ENCODE assay signal across 20 cellular contexts in genomic region chr3:24588568-24588967, GRCh38.
DNase-seq lines count a peak whose midpoint lies in the region; ATAC-seq, FAIRE-seq and TF ChIP-seq lines count a peak whose summit lies in the region.
"Had no signal": no experiment of that assay in that cellular context is flagged by ENCODE, and none has a peak within 500 bp of the region (broad histone marks: within the 10 kb centered on the region; RNA-seq: fewer than 3 reads in every experiment).

No MANE protein-coding gene starts in this region.

- BruUV-seq in HepG2 (replicated peaks; lab: Mats Ljungman, UMichigan): no TSS peak

- no peaks in the 10 kb centered on the region for H3K36me3 ChIP-seq in liver (ENCODE audit: control insufficient read depth in 4 of 4, insufficient read depth in 3 of 4, low read depth in 1 of 4, low read length in 3 of 4)
- H3K36me3 ChIP-seq in HepG2 (replicated peaks in 1 of 2; ENCODE audit: control insufficient read depth in 1 of 2, insufficient read depth in 2 of 2, low read length in 2 of 2): no peaks in the 10 kb centered on the region
- no peaks in the 10 kb centered on the region for H3K36me3 ChIP-seq in hepatocyte (replicated peaks; ENCODE audit: insufficient read depth, low read depth)
- no peaks in the 10 kb centered on the region for H3K36me3 ChIP-seq in SK-N-SH (replicated peaks in 1 of 2; ENCODE audit: control insufficient read depth in 1 of 2, insufficient read depth in 2 of 2, low read length in 1 of 2)
- H3K36me3 ChIP-seq: BE2C had no signal

- CTCF ChIA-PET in HepG2 (lab: Yijun Ruan, JAX; ENCODE audit: low intra/inter-chr PET ratio, low total read pairs): no interaction called here
- CTCF ChIA-PET in SK-N-SH (lab: Yijun Ruan, JAX): interaction anchor here (0.7 to 1.1 kb wide), 2 partner anchors 16 to 20 kb away, joined by 3 read pairs; no protein-coding TSS in a partner anchor

- POLR2A ChIA-PET in HepG2 (lab: Yijun Ruan, JAX) (no interaction called here), SK-N-SH (lab: Yijun Ruan, JAX) (no interaction called here)

- H3K9me3 ChIP-seq in liver (ENCODE audit: control insufficient read depth in 4 of 4, low read length in 3 of 4) (no peaks in the 10 kb centered on the region), HepG2 (ENCODE audit: low read length) (no peaks in the 10 kb centered on the region), hepatocyte (ENCODE audit: low read depth) (no peaks in the 10 kb centered on the region), SK-N-SH (no peaks in the 10 kb centered on the region)
- H3K9me3 ChIP-seq: BE2C had no signal

- DNase-seq in HepG2 (ENCODE audit: low spot score) (no peak), hepatocyte (ENCODE audit: low spot score) (no peak), pulmonary artery endothelial cell (ENCODE audit: low read depth, low spot score) (peak; percentile 73), NCI-H1417 treated with DMSO at 0.1 percent for 48 hours (lab: John Stamatoyannopoulos, UW) (no peak), SK-N-SH (no peak), DMS53 treated with DMSO at 0.1 percent for 48 hours (lab: John Stamatoyannopoulos, UW; ENCODE audit: unreplicated experiment) (no peak)
- DNase-seq: 8988T; BE2C; CD8-positive, alpha-beta memory T cell; DND-41; GOT3; KBM-7; NCI-H1092; NCI-H2081 treated with DMSO at 0.1 percent for 48 hours; NCI-H510A treated with DMSO at 0.1 percent for 48 hours; SHP77 had no signal

- no peak overlapping the region for H3K4me3 ChIP-seq in liver (ENCODE audit: low read depth in 1 of 3, low read length in 3 of 3)
- H3K4me3 ChIP-seq in HepG2 (replicated peaks in 1 of 3; ENCODE audit: insufficient read depth in 1 of 3, low read depth in 2 of 3, low read length in 3 of 3): no peak overlapping the region
- no peak overlapping the region for H3K4me3 ChIP-seq in hepatocyte
- no peak overlapping the region for H3K4me3 ChIP-seq in SK-N-SH (ENCODE audit: low read depth in 2 of 2, low read length in 1 of 2)
- H3K4me3 ChIP-seq: GM12878 had no signal

- no peak for TF ChIP-seq EP300 in HepG2 (IDR thresholded peaks at IDR 0.05; ENCODE audit: low read depth in 2 of 2, low read length in 2 of 2)
- TF ChIP-seq EP300 in HepG2 (CRISPR knock-in tag; IDR thresholded peaks at IDR 0.05; ENCODE audit: borderline replicate concordance): no peak
- TF ChIP-seq EP300 in SK-N-SH (IDR thresholded peaks at IDR 0.05; ENCODE audit: borderline replicate concordance in 1 of 2, low read depth in 1 of 2, low read length in 1 of 2): no peak

- H3K4me2 ChIP-seq in HepG2 (ENCODE audit: low read depth, low read length): no peak overlapping the region
- peak overlapping the region; percentile 23 for H3K4me2 ChIP-seq in hepatocyte
- H3K4me2 ChIP-seq in SK-N-SH: no peak overlapping the region

- TF ChIP-seq POLR2A in HepG2 (IDR thresholded peaks at IDR 0.05; ENCODE audit: insufficient read depth in 1 of 2, low read depth in 2 of 2, low read length in 2 of 2): no peak

- intact Hi-C loops in HepG2 (cut with micrococcal nuclease; ENCODE audit: unreplicated experiment): loop anchor here (10.0 kb wide), 1 partner anchor 594 kb away; no protein-coding TSS in a partner anchor

- H3K9me2 ChIP-seq in hepatocyte (replicated peaks; ENCODE audit: insufficient read depth) (no peaks in the 10 kb centered on the region), SK-N-SH (no peaks in the 10 kb centered on the region)

- no peak overlapping the region for H3K9ac ChIP-seq in liver (ENCODE audit: low read depth in 1 of 2, low read length in 2 of 2)
- no peak overlapping the region for H3K9ac ChIP-seq in HepG2 (ENCODE audit: insufficient read depth, low read depth, low read length)
- no peak overlapping the region for H3K9ac ChIP-seq in SK-N-SH

- H3K27me3 ChIP-seq in liver (ENCODE audit: control insufficient read depth in 4 of 4, insufficient read depth in 4 of 4, low read length in 3 of 4): no peaks in the 10 kb centered on the region
- no peaks in the 10 kb centered on the region for H3K27me3 ChIP-seq in HepG2 (ENCODE audit: control insufficient read depth in 1 of 2, insufficient read depth in 2 of 2, low read length in 2 of 2)
- no peaks in the 10 kb centered on the region for H3K27me3 ChIP-seq in hepatocyte
- H3K27me3 ChIP-seq in SK-N-SH (ENCODE audit: insufficient read depth): no peaks in the 10 kb centered on the region
- H3K27me3 ChIP-seq: BE2C had no signal

- TF ChIP-seq RAD21 in liver (IDR thresholded peaks at IDR 0.05) (no peak), HepG2 (CRISPR knock-in tag; IDR thresholded peaks at IDR 0.05) (no peak), SK-N-SH (IDR thresholded peaks at IDR 0.05; ENCODE audit: low read length) (no peak)

- FAIRE-seq in HepG2 (lab: Jason Lieb, UNC): no peak
- FAIRE-seq: G401.6, GM12878 had no signal

- TF ChIP-seq CTCF in liver (IDR thresholded peaks at IDR 0.05; ENCODE audit: low read depth, low read length, missing input control) (no peak), HepG2 (CRISPR knock-in tag; IDR thresholded peaks at IDR 0.05) (no peak), hepatocyte (IDR thresholded peaks at IDR 0.05; ENCODE audit: poor library complexity) (no peak), SK-N-SH (IDR thresholded peaks at IDR 0.05) (no peak)

- H3F3A ChIP-seq in SK-N-SH (replicated peaks; ENCODE audit: insufficient read depth): no peaks in the 10 kb centered on the region

- H4K20me1 ChIP-seq in HepG2 (ENCODE audit: insufficient read depth, low read length) (no peaks in the 10 kb centered on the region), hepatocyte (ENCODE audit: insufficient read depth, poor library complexity, severe bottlenecking) (no peaks in the 10 kb centered on the region), SK-N-SH (ENCODE audit: insufficient read depth) (no peaks in the 10 kb centered on the region)

- peaks cover 0 to under 1% (median 0%) of the 10 kb centered on the region in 4 donors for H3K4me1 ChIP-seq in liver (ENCODE audit: control insufficient read depth in 4 of 4, insufficient read depth in 4 of 4, low read length in 3 of 4)
- peaks cover 5% of the 10 kb centered on the region; the same call in 1 of the 2 replicates for H3K4me1 ChIP-seq in HepG2 (ENCODE audit: insufficient read depth, low read length)
- peaks cover 41% of the 10 kb centered on the region for H3K4me1 ChIP-seq in hepatocyte (ENCODE audit: insufficient read depth)
- H3K4me1 ChIP-seq in SK-N-SH (ENCODE audit: control insufficient read depth in 1 of 2, insufficient read depth in 2 of 2, low read depth in 1 of 2, low read length in 1 of 2): no peaks in the 10 kb centered on the region
- H3K4me1 ChIP-seq: BE2C had no signal

- 67% methylated on average over 3 of the region's 3 CpGs for WGBS in liver
- 1% methylated on average over 3 of the region's 3 CpGs for WGBS in HepG2 (ENCODE audit: low lambda C conversion rate)
- WGBS in hepatocyte (ENCODE audit: low lambda C conversion rate, missing lambda C conversion rate): 61% methylated on average over 3 of the region's 3 CpGs
- WGBS in SK-N-SH (ENCODE audit: low lambda C conversion rate): 42% methylated on average over 3 of the region's 3 CpGs

- ATAC-seq in HepG2: no peak
- no peak for ATAC-seq in GM21825 (IDR thresholded peaks at IDR 0.05; ENCODE audit: unreplicated experiment)
- ATAC-seq: GM12878 had no signal

- no peak overlapping the region for H3K27ac ChIP-seq in liver (ENCODE audit: low read depth in 1 of 2, low read length in 2 of 2)
- H3K27ac ChIP-seq in HepG2 (ENCODE audit: extremely low read length, insufficient read depth, low read length): no peak overlapping the region
- peak overlapping the region; percentile 89 for H3K27ac ChIP-seq in hepatocyte
- H3K27ac ChIP-seq in SK-N-SH (ENCODE audit: low read depth in 2 of 2, low read length in 1 of 2): no peak overlapping the region

- H2AFZ ChIP-seq in HepG2 (ENCODE audit: low read length) (no peak overlapping the region), hepatocyte (no peak overlapping the region), SK-N-SH (ENCODE audit: low read depth) (no peak overlapping the region)

- in situ Hi-C loops in HepG2 (cut with HindIII; ENCODE audit: extremely low pct_ligation_motif_present, low pct_unique_long_range_greater_than_20kb): no loop called here

- H3K79me2 ChIP-seq in HepG2 (ENCODE audit: insufficient read depth, low read length) (no peaks in the 10 kb centered on the region), hepatocyte (no peaks in the 10 kb centered on the region), SK-N-SH (ENCODE audit: insufficient read depth) (no peaks in the 10 kb centered on the region)

TF ChIP-seq in liver, 16 proteins besides CTCF, POLR2A, EP300 and RAD21:
- TF ChIP-seq TAF1 (conservative IDR thresholded peaks at IDR 0.05): no peak
- TF ChIP-seq NR2F2 (IDR thresholded peaks at IDR 0.05): peak; percentile 14
TF ChIP-seq in liver: peak in this region for 1.

TF ChIP-seq in HepG2, 621 proteins besides CTCF, POLR2A, EP300 and RAD21 (continues in another document):
- TF ChIP-seq ZNF720 (CRISPR knock-in tag; IDR thresholded peaks at IDR 0.05) (no peak), ZNF562 (CRISPR knock-in tag; IDR thresholded peaks at IDR 0.05; ENCODE audit: borderline replicate concordance) (no peak), ZNF260 (CRISPR knock-in tag; IDR thresholded peaks at IDR 0.05; ENCODE audit: borderline replicate concordance, low read depth) (no peak), ZNF282 (IDR thresholded peaks at IDR 0.05; ENCODE audit: partially characterized antibody) (no peak), HMG20A (CRISPR knock-in tag; IDR thresholded peaks at IDR 0.05; ENCODE audit: borderline replicate concordance) (no peak), ZSCAN20 (CRISPR knock-in tag; IDR thresholded peaks at IDR 0.05; ENCODE audit: borderline replicate concordance) (no peak), ZNF761 (CRISPR knock-in tag; conservative IDR thresholded peaks at IDR 0.05) (no peak), MXD4 (CRISPR knock-in tag; IDR thresholded peaks at IDR 0.05) (no peak)

TF ChIP-seq in SK-N-SH, 30 proteins besides CTCF, POLR2A, EP300 and RAD21 (continues in another document):
- TF ChIP-seq ZBTB33 (IDR thresholded peaks at IDR 0.05; ENCODE audit: borderline replicate concordance, low read depth) (no peak), MAX (IDR thresholded peaks at IDR 0.05; ENCODE audit: low read depth) (no peak), ELF1 (IDR thresholded peaks at IDR 0.05) (no peak)
